ENCODE assay signal across 27 cellular contexts in the genomic region with DNA sequence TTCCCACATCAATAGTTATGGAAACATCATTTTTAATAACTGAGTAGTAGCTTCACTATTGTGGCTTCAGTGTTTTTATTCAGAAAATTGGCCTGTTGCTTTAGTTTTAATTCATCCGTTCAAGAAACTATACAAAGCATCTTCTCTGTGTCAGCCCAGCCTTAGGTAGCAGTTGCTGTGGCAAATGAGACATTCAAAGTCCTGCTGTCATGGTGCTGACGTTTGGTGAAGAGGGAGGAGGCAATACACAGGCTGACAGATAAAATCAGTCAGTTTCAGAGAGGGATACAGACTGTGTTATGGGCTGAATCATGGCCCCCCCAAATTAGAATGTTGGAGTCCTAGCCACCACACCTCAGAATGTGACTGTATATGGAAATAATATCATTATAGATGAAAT. TPM values are rescaled to one million over a fixed set of nuclear protein-coding genes. Genes with fewer than 3 reads are reported as not detected.
"Had no signal": no experiment of that assay in that cellular context is flagged by ENCODE, and none has a peak within 500 bp of the region (broad histone marks: within the 10 kb centered on the region; RNA-seq: fewer than 3 reads in every experiment).

No MANE protein-coding gene starts in this region.

- H3K4me3 Mint-ChIP-seq: effector memory CD8-positive, alpha-beta T cell; memory B cell; mesothelial cell of epicardium; naive B cell; natural killer cell treated with Interleukin-12 subunit alpha and Interleukin-12 subunit beta and Interleukin-15 and Interleukin-18, amount 100 ng/mL, for 72 hours; neural crest cell; stimulated activated naive CD8-positive, alpha-beta T cell treated with anti-CD3 and anti-CD28 coated beads, Interleukin-15, amount 100 ng/mL, for 72 hours had no signal

- FAIRE-seq: endometrium, frontal cortex, kidney, pancreas, small intestine had no signal

- DNase-seq: cortex of kidney; effector memory CD8-positive, alpha-beta T cell; head of caudate nucleus; kidney; mucosa of descending colon; naive B cell; pancreas; right lobe of liver; small intestine; stimulated activated CD4-positive, alpha-beta T cell treated with anti-CD3 and anti-CD28 coated beads, Interleukin-15, amount 100 ng/mL, for 24 hours; stimulated activated CD4-positive, alpha-beta T cell treated with anti-CD3 and anti-CD28 coated beads, Interleukin-2, amount 100 ng/mL, for 48 hours; stimulated activated naive CD4-positive, alpha-beta T cell; stimulated activated naive CD8-positive, alpha-beta T cell treated with anti-CD3 and anti-CD28 coated beads, Interleukin-15, amount 100 ng/mL, for 72 hours; transverse colon; upper lobe of right lung; uterus had no signal

- H3K27ac Mint-ChIP-seq: effector memory CD8-positive, alpha-beta T cell; memory B cell; mesothelial cell of epicardium; natural killer cell treated with Interleukin-12 subunit alpha and Interleukin-12 subunit beta and Interleukin-15 and Interleukin-18, amount 100 ng/mL, for 72 hours; stimulated activated naive CD8-positive, alpha-beta T cell treated with anti-CD3 and anti-CD28 coated beads, Interleukin-15, amount 100 ng/mL, for 72 hours had no signal

- H3K36me3 Mint-ChIP-seq: memory B cell; mesothelial cell of epicardium; naive B cell; natural killer cell treated with Interleukin-12 subunit alpha and Interleukin-12 subunit beta and Interleukin-15 and Interleukin-18, amount 100 ng/mL, for 72 hours had no signal

- H3K27me3 ChIP-seq: neutrophil, pancreas, right lobe of liver, suprapubic skin, transverse colon, upper lobe of right lung, uterus had no signal

- H3K4me3 ChIP-seq: lung, mucosa of descending colon, pancreas, right lobe of liver, suprapubic skin, transverse colon, upper lobe of right lung, uterus had no signal

- H3K36me3 ChIP-seq: neutrophil, pancreas, right lobe of liver, suprapubic skin, transverse colon, upper lobe of right lung, uterus had no signal

- H3K9me3 ChIP-seq: mucosa of descending colon, neutrophil, pancreas, right lobe of liver, suprapubic skin, transverse colon, upper lobe of right lung, uterus had no signal

- H3K4me1 ChIP-seq: pancreas, right lobe of liver, transverse colon, upper lobe of right lung, uterus had no signal

- H3K4me1 Mint-ChIP-seq: memory B cell; naive B cell; neural crest cell; stimulated activated naive CD8-positive, alpha-beta T cell treated with anti-CD3 and anti-CD28 coated beads, Interleukin-15, amount 100 ng/mL, for 72 hours had no signal

- ATAC-seq: effector memory CD8-positive, alpha-beta T cell; left lobe of liver; mucosa of descending colon; natural killer cell treated with Interleukin-12 subunit alpha and Interleukin-12 subunit beta and Interleukin-15 and Interleukin-18, amount 100 ng/mL, for 72 hours; pancreas; right lobe of liver; stimulated activated naive CD8-positive, alpha-beta T cell treated with anti-CD3 and anti-CD28 coated beads, Interleukin-15, amount 100 ng/mL, for 72 hours; upper lobe of right lung had no signal

- H3K9me3 Mint-ChIP-seq: effector memory CD8-positive, alpha-beta T cell; memory B cell; mesothelial cell of epicardium; natural killer cell treated with Interleukin-12 subunit alpha and Interleukin-12 subunit beta and Interleukin-15 and Interleukin-18, amount 100 ng/mL, for 72 hours; neural crest cell; stimulated activated naive CD8-positive, alpha-beta T cell treated with anti-CD3 and anti-CD28 coated beads, Interleukin-15, amount 100 ng/mL, for 72 hours had no signal

- H3K27ac ChIP-seq: neutrophil, pancreas, right lobe of liver, suprapubic skin, transverse colon, upper lobe of right lung, uterus had no signal

RNA-seq across cellular contexts. Expression of a gene that starts 56.5 kb away (rescaled TPM):
- total RNA-seq: kidney; natural killer cell treated with Interleukin-12 subunit alpha and Interleukin-12 subunit beta and Interleukin-15 and Interleukin-18, amount 100 ng/mL, for 72 hours; suprapubic skin; upper lobe of right lung had no signal
- polyA plus RNA-seq: esophagus had no signal
